1 cellular context compared by ENCODE assay signal in genomic region chr16:29900102-29900887, GRCh38.
TF ChIP-seq lines count a peak whose summit lies in the region.

A gene with protein sequence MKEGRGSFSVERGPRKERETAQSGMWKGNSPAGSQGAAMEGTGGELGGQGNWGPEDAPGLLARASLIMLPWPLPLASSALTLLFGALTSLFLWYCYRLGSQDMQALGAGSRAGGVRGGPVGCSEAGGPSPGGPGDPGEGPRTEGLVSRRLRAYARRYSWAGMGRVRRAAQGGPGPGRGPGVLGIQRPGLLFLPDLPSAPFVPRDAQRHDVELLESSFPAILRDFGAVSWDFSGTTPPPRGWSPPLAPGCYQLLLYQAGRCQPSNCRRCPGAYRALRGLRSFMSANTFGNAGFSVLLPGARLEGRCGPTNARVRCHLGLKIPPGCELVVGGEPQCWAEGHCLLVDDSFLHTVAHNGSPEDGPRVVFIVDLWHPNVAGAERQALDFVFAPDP (plus strand): TSS chr16:29900488. CDS start chr16:29900972, 484 bp downstream.

TF ChIP-seq in K562, 482 proteins besides CTCF, POLR2A, EP300 and RAD21 (continued from another document and continues in another):
- TF ChIP-seq TSHZ1 (CRISPR knock-in tag; IDR thresholded peaks at IDR 0.05) (no peak), CREB1 (IDR thresholded peaks at IDR 0.05) (no peak), CREB1 (CRISPR knock-in tag; IDR thresholded peaks at IDR 0.05) (peak; percentile 56; the same call in 1 of the 2 replicates), TGIF2 (CRISPR knock-in tag; IDR thresholded peaks at IDR 0.05) (peak; percentile 97), ZNF224 (CRISPR knock-in tag; IDR thresholded peaks at IDR 0.05) (0 out of 2 replicates have a peak, but pooled peaks have one; percentile 27), RBM25 (IDR thresholded peaks at IDR 0.05; ENCODE audit: low read depth, low read length, severe bottlenecking) (peak; percentile 90), TAL1 (IDR thresholded peaks at IDR 0.05) (no peak), POLR2B (IDR thresholded peaks at IDR 0.05; ENCODE audit: low read depth, partially characterized antibody) (no peak), RB1 (IDR thresholded peaks at IDR 0.05; ENCODE audit: low read depth) (peak; percentile 87; the same call in 1 of the 2 replicates), ELF4 (CRISPR knock-in tag; IDR thresholded peaks at IDR 0.05) (peak; percentile 58; the same call in 1 of the 2 replicates), HOMEZ (CRISPR knock-in tag; IDR thresholded peaks at IDR 0.05) (no peak), NR2C2 (CRISPR knock-in tag; IDR thresholded peaks at IDR 0.05) (0 out of 2 replicates have a peak, but pooled peaks have one; percentile 66), NR2C2 (tag; IDR thresholded peaks at IDR 0.05) (no peak), ZNF444 (CRISPR knock-in tag; IDR thresholded peaks at IDR 0.05) (no peak), E2F1 (CRISPR knock-in tag; IDR thresholded peaks at IDR 0.05) (peak; percentile 87; the same call in 1 of the 2 replicates), HMGN3 (IDR thresholded peaks at IDR 0.05; ENCODE audit: borderline replicate concordance, extremely low read depth, insufficient read length, low read depth, low read length) (peak; percentile 56), NCOA6 (IDR thresholded peaks at IDR 0.05) (no peak; the same call in none of the 2 replicates), ZNF589 (CRISPR knock-in tag; IDR thresholded peaks at IDR 0.05; ENCODE audit: low read depth) (no peak), CHD2 (IDR thresholded peaks at IDR 0.05; ENCODE audit: low read depth, low read length) (no peak), RBM39 (optimal IDR thresholded peaks at IDR 0.05; ENCODE audit: low read depth, low read length) (no peak), OTX1 (CRISPR knock-in tag; IDR thresholded peaks at IDR 0.05) (peak; percentile 64; the same call in 1 of the 2 replicates), PTBP1 (IDR thresholded peaks at IDR 0.05; ENCODE audit: low read depth, low read length) (no peak), NR3C1 (CRISPR knock-in tag; IDR thresholded peaks at IDR 0.05) (peak; percentile 96), ZEB2 (IDR thresholded peaks at IDR 0.05) (no peak), CXXC5 (CRISPR knock-in tag; IDR thresholded peaks at IDR 0.05) (peak; percentile 68; the same call in 1 of the 2 replicates), SMARCA5 (IDR thresholded peaks at IDR 0.05) (no peak), SP1 (CRISPR knock-in tag; IDR thresholded peaks at IDR 0.05) (peak; percentile 74), ZBTB43 (CRISPR knock-in tag; IDR thresholded peaks at IDR 0.05) (peak; percentile 46; the same call in 1 of the 2 replicates), HDGF (IDR thresholded peaks at IDR 0.05) (no peak), REST (CRISPR knock-in tag; IDR thresholded peaks at IDR 0.05; ENCODE audit: low read depth) (peak; percentile 99; the same call in 1 of the 2 replicates), ZNF609 (CRISPR knock-in tag; IDR thresholded peaks at IDR 0.05; ENCODE audit: borderline replicate concordance) (no peak), RAD51 (IDR thresholded peaks at IDR 0.05; ENCODE audit: borderline replicate concordance, low read depth) (no peak), DMBX1 (CRISPR knock-in tag; IDR thresholded peaks at IDR 0.05; ENCODE audit: borderline replicate concordance) (peak; percentile 17; the same call in 1 of the 2 replicates), ATF7 (IDR thresholded peaks at IDR 0.05) (peak; percentile 82; the same call in 1 of the 2 replicates)
- TF ChIP-seq, protein P1, sequence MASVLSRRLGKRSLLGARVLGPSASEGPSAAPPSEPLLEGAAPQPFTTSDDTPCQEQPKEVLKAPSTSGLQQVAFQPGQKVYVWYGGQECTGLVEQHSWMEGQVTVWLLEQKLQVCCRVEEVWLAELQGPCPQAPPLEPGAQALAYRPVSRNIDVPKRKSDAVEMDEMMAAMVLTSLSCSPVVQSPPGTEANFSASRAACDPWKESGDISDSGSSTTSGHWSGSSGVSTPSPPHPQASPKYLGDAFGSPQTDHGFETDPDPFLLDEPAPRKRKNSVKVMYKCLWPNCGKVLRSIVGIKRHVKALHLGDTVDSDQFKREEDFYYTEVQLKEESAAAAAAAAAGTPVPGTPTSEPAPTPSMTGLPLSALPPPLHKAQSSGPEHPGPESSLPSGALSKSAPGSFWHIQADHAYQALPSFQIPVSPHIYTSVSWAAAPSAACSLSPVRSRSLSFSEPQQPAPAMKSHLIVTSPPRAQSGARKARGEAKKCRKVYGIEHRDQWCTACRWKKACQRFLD (CRISPR knock-in tag; IDR thresholded peaks at IDR 0.05) = peak; percentile 82; the same call in 1 of the 2 replicates
- TF ChIP-seq, protein P2, sequence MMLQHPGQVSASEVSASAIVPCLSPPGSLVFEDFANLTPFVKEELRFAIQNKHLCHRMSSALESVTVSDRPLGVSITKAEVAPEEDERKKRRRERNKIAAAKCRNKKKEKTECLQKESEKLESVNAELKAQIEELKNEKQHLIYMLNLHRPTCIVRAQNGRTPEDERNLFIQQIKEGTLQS (IDR thresholded peaks at IDR 0.05) = peak; percentile 70
- TF ChIP-seq, protein P2 (CRISPR knock-in tag; conservative IDR thresholded peaks at IDR 0.05) = no peak
